1 cellular context compared by ENCODE assay signal in the genomic region with DNA sequence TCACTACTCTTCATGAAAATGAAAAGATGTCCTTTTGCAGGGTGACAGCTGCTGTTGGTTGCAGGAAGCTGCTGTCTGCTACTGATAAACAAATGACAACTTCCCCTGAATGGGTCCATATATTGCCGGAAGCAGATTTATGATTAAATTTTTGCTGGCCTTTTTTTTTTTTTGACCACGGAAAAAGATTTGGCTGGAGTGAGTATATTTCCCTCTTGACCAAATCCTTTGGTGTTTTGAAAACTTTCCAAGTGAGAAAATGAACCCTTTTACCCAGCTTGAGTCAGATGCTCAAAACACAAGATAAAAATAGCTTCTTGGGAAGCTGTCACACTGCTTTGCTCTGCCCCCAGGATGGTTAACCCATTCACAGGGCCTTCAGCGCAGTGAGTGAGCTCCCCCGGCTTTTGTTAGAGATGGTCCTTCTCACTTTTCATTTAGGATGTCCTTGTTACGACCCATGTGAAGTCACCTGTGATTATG.
TF ChIP-seq lines count a peak whose summit lies in the region.

No MANE protein-coding gene starts in this region.

TF ChIP-seq in WTC11, 78 proteins besides CTCF, POLR2A, EP300 and RAD21 (continued from another document):
- TF ChIP-seq, protein P1, sequence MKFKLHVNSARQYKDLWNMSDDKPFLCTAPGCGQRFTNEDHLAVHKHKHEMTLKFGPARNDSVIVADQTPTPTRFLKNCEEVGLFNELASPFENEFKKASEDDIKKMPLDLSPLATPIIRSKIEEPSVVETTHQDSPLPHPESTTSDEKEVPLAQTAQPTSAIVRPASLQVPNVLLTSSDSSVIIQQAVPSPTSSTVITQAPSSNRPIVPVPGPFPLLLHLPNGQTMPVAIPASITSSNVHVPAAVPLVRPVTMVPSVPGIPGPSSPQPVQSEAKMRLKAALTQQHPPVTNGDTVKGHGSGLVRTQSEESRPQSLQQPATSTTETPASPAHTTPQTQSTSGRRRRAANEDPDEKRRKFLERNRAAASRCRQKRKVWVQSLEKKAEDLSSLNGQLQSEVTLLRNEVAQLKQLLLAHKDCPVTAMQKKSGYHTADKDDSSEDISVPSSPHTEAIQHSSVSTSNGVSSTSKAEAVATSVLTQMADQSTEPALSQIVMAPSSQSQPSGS (CRISPR knock-in tag; IDR thresholded peaks at IDR 0.05; ENCODE audit: borderline replicate concordance, low read depth): no peak
- TF ChIP-seq ZNF416 (CRISPR knock-in tag; IDR thresholded peaks at IDR 0.05) (no peak), EMX1 (CRISPR knock-in tag; IDR thresholded peaks at IDR 0.05) (no peak), NR2C2 (CRISPR knock-in tag; IDR thresholded peaks at IDR 0.05) (no peak), FOXJ3 (CRISPR knock-in tag; IDR thresholded peaks at IDR 0.05; ENCODE audit: borderline replicate concordance) (no peak), GABPB1 (CRISPR knock-in tag; IDR thresholded peaks at IDR 0.05) (no peak), GTF2I (CRISPR knock-in tag; conservative IDR thresholded peaks at IDR 0.05) (no peak), IRF2 (CRISPR knock-in tag; IDR thresholded peaks at IDR 0.05; ENCODE audit: borderline replicate concordance, low read depth) (no peak), ZNF232 (CRISPR knock-in tag; IDR thresholded peaks at IDR 0.05) (no peak)
- TF ChIP-seq, protein P2, sequence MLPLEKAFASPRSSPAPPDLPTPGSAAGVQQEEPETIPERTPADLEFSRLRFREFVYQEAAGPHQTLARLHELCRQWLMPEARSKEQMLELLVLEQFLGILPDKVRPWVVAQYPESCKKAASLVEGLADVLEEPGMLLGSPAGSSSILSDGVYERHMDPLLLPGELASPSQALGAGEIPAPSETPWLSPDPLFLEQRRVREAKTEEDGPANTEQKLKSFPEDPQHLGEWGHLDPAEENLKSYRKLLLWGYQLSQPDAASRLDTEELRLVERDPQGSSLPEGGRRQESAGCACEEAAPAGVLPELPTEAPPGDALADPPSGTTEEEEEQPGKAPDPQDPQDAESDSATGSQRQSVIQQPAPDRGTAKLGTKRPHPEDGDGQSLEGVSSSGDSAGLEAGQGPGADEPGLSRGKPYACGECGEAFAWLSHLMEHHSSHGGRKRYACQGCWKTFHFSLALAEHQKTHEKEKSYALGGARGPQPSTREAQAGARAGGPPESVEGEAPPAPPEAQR (CRISPR knock-in tag; IDR thresholded peaks at IDR 0.05): no peak
- TF ChIP-seq, protein P3, sequence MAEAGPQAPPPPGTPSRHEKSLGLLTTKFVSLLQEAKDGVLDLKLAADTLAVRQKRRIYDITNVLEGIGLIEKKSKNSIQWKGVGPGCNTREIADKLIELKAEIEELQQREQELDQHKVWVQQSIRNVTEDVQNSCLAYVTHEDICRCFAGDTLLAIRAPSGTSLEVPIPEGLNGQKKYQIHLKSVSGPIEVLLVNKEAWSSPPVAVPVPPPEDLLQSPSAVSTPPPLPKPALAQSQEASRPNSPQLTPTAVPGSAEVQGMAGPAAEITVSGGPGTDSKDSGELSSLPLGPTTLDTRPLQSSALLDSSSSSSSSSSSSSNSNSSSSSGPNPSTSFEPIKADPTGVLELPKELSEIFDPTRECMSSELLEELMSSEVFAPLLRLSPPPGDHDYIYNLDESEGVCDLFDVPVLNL (CRISPR knock-in tag; IDR thresholded peaks at IDR 0.05; ENCODE audit: borderline replicate concordance, low read depth): no peak
- TF ChIP-seq, protein P4, sequence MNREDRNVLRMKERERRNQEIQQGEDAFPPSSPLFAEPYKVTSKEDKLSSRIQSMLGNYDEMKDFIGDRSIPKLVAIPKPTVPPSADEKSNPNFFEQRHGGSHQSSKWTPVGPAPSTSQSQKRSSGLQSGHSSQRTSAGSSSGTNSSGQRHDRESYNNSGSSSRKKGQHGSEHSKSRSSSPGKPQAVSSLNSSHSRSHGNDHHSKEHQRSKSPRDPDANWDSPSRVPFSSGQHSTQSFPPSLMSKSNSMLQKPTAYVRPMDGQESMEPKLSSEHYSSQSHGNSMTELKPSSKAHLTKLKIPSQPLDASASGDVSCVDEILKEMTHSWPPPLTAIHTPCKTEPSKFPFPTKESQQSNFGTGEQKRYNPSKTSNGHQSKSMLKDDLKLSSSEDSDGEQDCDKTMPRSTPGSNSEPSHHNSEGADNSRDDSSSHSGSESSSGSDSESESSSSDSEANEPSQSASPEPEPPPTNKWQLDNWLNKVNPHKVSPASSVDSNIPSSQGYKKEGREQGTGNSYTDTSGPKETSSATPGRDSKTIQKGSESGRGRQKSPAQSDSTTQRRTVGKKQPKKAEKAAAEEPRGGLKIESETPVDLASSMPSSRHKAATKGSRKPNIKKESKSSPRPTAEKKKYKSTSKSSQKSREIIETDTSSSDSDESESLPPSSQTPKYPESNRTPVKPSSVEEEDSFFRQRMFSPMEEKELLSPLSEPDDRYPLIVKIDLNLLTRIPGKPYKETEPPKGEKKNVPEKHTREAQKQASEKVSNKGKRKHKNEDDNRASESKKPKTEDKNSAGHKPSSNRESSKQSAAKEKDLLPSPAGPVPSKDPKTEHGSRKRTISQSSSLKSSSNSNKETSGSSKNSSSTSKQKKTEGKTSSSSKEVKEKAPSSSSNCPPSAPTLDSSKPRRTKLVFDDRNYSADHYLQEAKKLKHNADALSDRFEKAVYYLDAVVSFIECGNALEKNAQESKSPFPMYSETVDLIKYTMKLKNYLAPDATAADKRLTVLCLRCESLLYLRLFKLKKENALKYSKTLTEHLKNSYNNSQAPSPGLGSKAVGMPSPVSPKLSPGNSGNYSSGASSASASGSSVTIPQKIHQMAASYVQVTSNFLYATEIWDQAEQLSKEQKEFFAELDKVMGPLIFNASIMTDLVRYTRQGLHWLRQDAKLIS (CRISPR knock-in tag; IDR thresholded peaks at IDR 0.05; ENCODE audit: borderline replicate concordance): no peak
- TF ChIP-seq, protein P5, sequence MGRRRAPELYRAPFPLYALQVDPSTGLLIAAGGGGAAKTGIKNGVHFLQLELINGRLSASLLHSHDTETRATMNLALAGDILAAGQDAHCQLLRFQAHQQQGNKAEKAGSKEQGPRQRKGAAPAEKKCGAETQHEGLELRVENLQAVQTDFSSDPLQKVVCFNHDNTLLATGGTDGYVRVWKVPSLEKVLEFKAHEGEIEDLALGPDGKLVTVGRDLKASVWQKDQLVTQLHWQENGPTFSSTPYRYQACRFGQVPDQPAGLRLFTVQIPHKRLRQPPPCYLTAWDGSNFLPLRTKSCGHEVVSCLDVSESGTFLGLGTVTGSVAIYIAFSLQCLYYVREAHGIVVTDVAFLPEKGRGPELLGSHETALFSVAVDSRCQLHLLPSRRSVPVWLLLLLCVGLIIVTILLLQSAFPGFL (CRISPR knock-in tag; IDR thresholded peaks at IDR 0.05; ENCODE audit: borderline replicate concordance): no peak
